22 cellular contexts compared by ENCODE assay signal in the genomic region with DNA sequence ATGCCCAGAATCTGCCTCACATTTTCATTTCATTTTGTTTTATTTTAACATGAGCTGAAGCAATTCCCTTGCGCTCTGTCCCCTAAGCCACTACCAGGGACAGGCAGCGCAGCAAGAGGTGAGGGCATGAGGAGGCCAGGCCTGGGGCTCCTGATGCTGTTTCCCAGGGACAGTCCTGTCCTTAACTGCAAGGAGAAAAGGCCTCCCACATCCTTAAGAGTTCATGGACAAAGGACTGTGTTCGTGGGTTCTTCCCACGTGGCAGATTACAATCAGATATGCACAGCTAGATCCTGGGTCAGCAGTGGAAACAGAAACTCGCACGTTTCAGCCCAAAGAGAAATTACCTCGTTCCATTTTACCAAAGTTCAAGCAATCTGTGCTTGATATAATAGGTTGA.
DNase-seq lines count a peak whose midpoint lies in the region; ATAC-seq and TF ChIP-seq lines count a peak whose summit lies in the region.
"Had no signal": no experiment of that assay in that cellular context is flagged by ENCODE, and none has a peak within 500 bp of the region (broad histone marks: within the 10 kb centered on the region; RNA-seq: fewer than 3 reads in every experiment).

No MANE protein-coding gene starts in this region.

- H3K36me3 ChIP-seq in WERI-Rb-1 (no peaks in the 10 kb centered on the region), neural progenitor cell (no peaks in the 10 kb centered on the region), psoas muscle (ENCODE audit: insufficient read depth in 1 of 2, low read depth in 1 of 2) (no peaks in the 10 kb centered on the region), mucosa of descending colon (ENCODE audit: low read depth) (no peaks in the 10 kb centered on the region)
- H3K36me3 ChIP-seq: BE2C had no signal

- peaks cover 3% of the 10 kb centered on the region for H3K9me3 ChIP-seq in WERI-Rb-1 (ENCODE audit: severe bottlenecking)
- no peaks in the 10 kb centered on the region for H3K9me3 ChIP-seq in neural progenitor cell (ENCODE audit: low read depth)
- H3K9me3 ChIP-seq in psoas muscle = no peaks in the 10 kb centered on the region
- no peaks in the 10 kb centered on the region for H3K9me3 ChIP-seq in mucosa of descending colon
- H3K9me3 ChIP-seq: BE2C, Caco-2 had no signal

- DNase-seq in WERI-Rb-1 (no peak), ecto neural progenitor cell (ENCODE audit: low spot score) (peak; percentile 15), neural progenitor cell (ENCODE audit: low spot score) (no peak), psoas muscle (no peak), NCI-H748 treated with DMSO at 0.1 percent for 48 hours (lab: John Stamatoyannopoulos, UW) (no peak), mucosa of descending colon (no peak)
- DNase-seq: ACHN; BE2C; C1 segment of cervical spinal cord; Caco-2; CD4-positive, CD25-positive, alpha-beta regulatory T cell; CD8-positive, alpha-beta memory T cell; DMS153; DMS79; GDM1; GOT3; H7; HFFc6 had no signal

- H3K27me3 Mint-ChIP-seq in neural progenitor cell (ENCODE audit: insufficient read depth, low read depth) = peaks cover 8% of the 10 kb centered on the region

- H4K20me1 ChIP-seq in neural progenitor cell (ENCODE audit: low read depth) = no peaks in the 10 kb centered on the region

- no peak overlapping the region for H3K4me3 Mint-ChIP-seq in neural progenitor cell
- H3K4me3 Mint-ChIP-seq: CD8-positive, alpha-beta memory T cell; HFFc6 had no signal

- H3K27ac ChIP-seq in WERI-Rb-1 = peak overlapping the region; percentile 2
- H3K27ac ChIP-seq in neural progenitor cell = no peak overlapping the region
- no peak overlapping the region for H3K27ac ChIP-seq in psoas muscle

- H3K27ac Mint-ChIP-seq in neural progenitor cell = peak overlapping the region; percentile 63
- H3K27ac Mint-ChIP-seq: CD4-positive, CD25-positive, alpha-beta regulatory T cell; CD8-positive, alpha-beta memory T cell; HFFc6; IgD-negative memory B cell had no signal

- no peak overlapping the region for H3K9ac ChIP-seq in neural progenitor cell

- TF ChIP-seq CTCF in WERI-Rb-1 (IDR thresholded peaks at IDR 0.05; ENCODE audit: low read depth, low read length) (no peak), neural progenitor cell (IDR thresholded peaks at IDR 0.05) (no peak), psoas muscle (IDR thresholded peaks at IDR 0.05) (no peak), mucosa of descending colon (IDR thresholded peaks at IDR 0.05) (no peak)

- intact Hi-C loops in psoas muscle (cut with DNase I) = no loop called here
- intact Hi-C loops in mucosa of descending colon (cut with DNase I, micrococcal nuclease) = no loop called here

- no peaks in the 10 kb centered on the region for H3K27me3 ChIP-seq in WERI-Rb-1 (ENCODE audit: insufficient read depth, low read depth, severe bottlenecking)
- H3K27me3 ChIP-seq in neural progenitor cell = no peaks in the 10 kb centered on the region
- H3K27me3 ChIP-seq in psoas muscle (ENCODE audit: insufficient read depth in 3 of 3, low read length in 2 of 3) = no peaks in the 10 kb centered on the region
- H3K27me3 ChIP-seq: BE2C had no signal

- H3K4me2 ChIP-seq in neural progenitor cell = no peak overlapping the region

- H3K9me3 Mint-ChIP-seq in neural progenitor cell = peaks cover 4% of the 10 kb centered on the region
- H3K9me3 Mint-ChIP-seq: CD8-positive, alpha-beta memory T cell had no signal

- 88 to 90% (median 88%) methylated on average over 7 of the region's 7 CpGs for WGBS in psoas muscle, 3 donors

- no peaks in the 10 kb centered on the region for H3F3A ChIP-seq in neural progenitor cell (ENCODE audit: low read depth)

- no peaks in the 10 kb centered on the region for H3K79me2 ChIP-seq in neural progenitor cell (ENCODE audit: low read depth)

- H3K4me1 Mint-ChIP-seq in neural progenitor cell = peaks cover 26% of the 10 kb centered on the region
- H3K4me1 Mint-ChIP-seq: CD4-positive, CD25-positive, alpha-beta regulatory T cell; CD8-positive, alpha-beta memory T cell had no signal

- ATAC-seq in psoas muscle = no peak
- no peak for ATAC-seq in HG02938 (IDR thresholded peaks at IDR 0.05; ENCODE audit: unreplicated experiment)
- no peak for ATAC-seq in mucosa of descending colon
- ATAC-seq: HCT116, HepG2 had no signal

- H3K36me3 Mint-ChIP-seq in neural progenitor cell = no peaks in the 10 kb centered on the region
- H3K36me3 Mint-ChIP-seq: CD4-positive, CD25-positive, alpha-beta regulatory T cell; IgD-negative memory B cell had no signal

- no peaks in the 10 kb centered on the region for H3K4me1 ChIP-seq in neural progenitor cell
- H3K4me1 ChIP-seq in psoas muscle = no peaks in the 10 kb centered on the region
- no peaks in the 10 kb centered on the region for H3K4me1 ChIP-seq in mucosa of descending colon (ENCODE audit: low read depth)
- H3K4me1 ChIP-seq: Caco-2 had no signal

- H3K4me3 ChIP-seq in WERI-Rb-1 (ENCODE audit: low read depth, low read length) (no peak overlapping the region), neural progenitor cell (no peak overlapping the region), psoas muscle (no peak overlapping the region), mucosa of descending colon (no peak overlapping the region)

- H2AFZ ChIP-seq in neural progenitor cell (replicated peaks) = no peak overlapping the region
